8 cellular contexts compared by ENCODE assay signal in the genomic region with DNA sequence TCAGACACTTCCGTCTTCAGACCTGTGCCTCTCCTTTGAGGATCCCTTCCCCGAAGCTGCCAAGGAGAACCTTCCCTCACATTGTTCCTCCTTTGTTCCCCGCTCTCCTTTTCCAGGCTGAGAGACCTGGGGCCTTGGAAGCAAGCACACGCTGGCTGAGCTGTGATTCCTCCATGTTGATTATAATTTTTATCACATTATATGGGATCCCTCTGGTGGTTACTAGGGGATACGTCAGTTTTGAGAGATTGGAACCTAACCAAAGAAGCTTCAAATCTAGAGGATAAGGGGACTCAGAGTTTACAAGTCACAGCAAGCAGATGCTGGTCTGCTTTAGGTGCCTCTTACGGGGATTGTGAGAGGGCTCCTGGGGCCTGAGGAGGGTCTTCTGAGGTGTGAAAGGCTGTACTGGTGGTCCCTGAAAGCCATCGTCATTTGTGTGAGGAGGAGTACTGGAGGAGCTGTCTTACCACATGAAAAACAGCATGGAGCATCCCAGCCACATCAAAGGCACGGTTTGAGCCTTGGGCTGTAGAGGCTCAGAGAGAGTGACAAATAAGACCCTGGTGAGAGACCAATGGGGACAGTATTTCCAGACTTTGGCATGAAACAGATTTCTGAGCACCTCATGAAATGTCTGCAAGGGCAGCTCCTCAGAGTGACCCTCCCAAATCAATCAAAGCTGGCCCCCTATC.
DNase-seq lines count a peak whose midpoint lies in the region; ATAC-seq and TF ChIP-seq lines count a peak whose summit lies in the region.

No MANE protein-coding gene starts in this region.

- 67 to 76% methylated on average over 8 of the region's 8 CpGs for WGBS in heart right ventricle, 2 donors

- TF ChIP-seq CTCF in 22Rv1 (IDR thresholded peaks at IDR 0.05), result peak; percentile 16; the same call in 1 of the 2 replicates
- TF ChIP-seq CTCF in GM12865 (IDR thresholded peaks at IDR 0.05; ENCODE audit: insufficient read depth, low read depth, low read length, missing control alignments), result peak; percentile 23
- TF ChIP-seq CTCF in RWPE1 (conservative IDR thresholded peaks at IDR 0.05; ENCODE audit: low read depth), result no peak
- TF ChIP-seq CTCF in heart right ventricle (IDR thresholded peaks at IDR 0.05), result peak in 7 of 9 donors; percentile 28 to 46 (median 41)
- TF ChIP-seq CTCF in thoracic aorta (IDR thresholded peaks at IDR 0.05), result peak; percentile 13

- H3K27me3 ChIP-seq in heart right ventricle (no peaks in the 10 kb centered on the region), thoracic aorta (replicated peaks; ENCODE audit: insufficient read depth) (no peaks in the 10 kb centered on the region)

- POLR2A ChIA-PET in RWPE1 (lab: Yijun Ruan, JAX; ENCODE audit: low non-redundant PET), result no interaction called here

- DNase-seq in GM12865 (ENCODE audit: low read depth), result peak; percentile 13
- peak; percentile 20 for DNase-seq in RWPE1 (ENCODE audit: low spot score)
- no peak for DNase-seq in heart right ventricle
- DNase-seq in thoracic aorta (ENCODE audit: low spot score), result no peak
- no peak for DNase-seq in KG1 (lab: John Stamatoyannopoulos, UW)
- no peak for DNase-seq in SKM-1 treated with dmso at 0.1 percent for 144 hours (lab: John Stamatoyannopoulos, UW; ENCODE audit: unreplicated experiment)
- DNase-seq in NK-92 (lab: John Stamatoyannopoulos, UW; ENCODE audit: unreplicated experiment), result no peak

- intact Hi-C loops in heart right ventricle (cut with DNase I), result loop anchor here in 1 of 10 donors (10.0 kb wide), 1 partner anchor 205 kb away; no protein-coding TSS in a partner anchor

- CTCF ChIA-PET in RWPE1 (lab: Yijun Ruan, JAX), result interaction anchor here (0.8 to 1.5 kb wide), 3 partner anchors 48 to 234 kb away, joined by 3 to 7 read pairs (median 5); no protein-coding TSS in a partner anchor

- H3K27ac ChIP-seq in 22Rv1, result no peak overlapping the region
- H3K27ac ChIP-seq in RWPE1, result no peak overlapping the region
- no peak overlapping the region for H3K27ac ChIP-seq in heart right ventricle
- H3K27ac ChIP-seq in thoracic aorta, result no peak overlapping the region

- H3K9me3 ChIP-seq in heart right ventricle (no peaks in the 10 kb centered on the region), thoracic aorta (no peaks in the 10 kb centered on the region)

- H3K4me3 ChIP-seq in GM12865 (ENCODE audit: low read depth, low read length) (no peak overlapping the region), heart right ventricle (no peak overlapping the region), thoracic aorta (no peak overlapping the region)

- H3K36me3 ChIP-seq in heart right ventricle (no peaks in the 10 kb centered on the region), thoracic aorta (no peaks in the 10 kb centered on the region)

- ATAC-seq in heart right ventricle (peak in 2 of 8 donors; percentile 32 to 58), thoracic aorta (ENCODE audit: insufficient number of reproducible peaks, low FRiP score, low read depth) (no peak)

- H3K4me1 ChIP-seq in heart right ventricle (peaks cover 0 to 17% (median 7%) of the 10 kb centered on the region in 9 donors), thoracic aorta (ENCODE audit: control insufficient read depth in 1 of 2, low read depth in 2 of 2) (peaks cover 17 to 43% of the 10 kb centered on the region in 2 donors)

Comparison
In these comparisons a context has a peak if more than half of its experiments do, and no peak if none do; other contexts are left out.
1. DNase-seq: peak in GM12865 (single experiment) and RWPE1 (single experiment); none in heart right ventricle (0 of 2), thoracic aorta (single experiment), KG1 (single experiment), SKM-1 treated with dmso at 0.1 percent for 144 hours (single experiment) and NK-92 (single experiment).